8 cellular contexts compared by ENCODE assay signal in genomic region chr1:167819849-167820683, GRCh38.
DNase-seq lines count a peak whose midpoint lies in the region; ATAC-seq, FAIRE-seq and TF ChIP-seq lines count a peak whose summit lies in the region.

No MANE protein-coding gene starts in this region.

- H3K27ac ChIP-seq in SJSA1: peak overlapping the region; percentile 64
- no peak overlapping the region for H3K27ac ChIP-seq in WERI-Rb-1

- no peak overlapping the region for H3K4me3 ChIP-seq in SJSA1
- peak overlapping the region; percentile 33 for H3K4me3 ChIP-seq in skeletal muscle cell (ENCODE audit: low read depth, low read length)
- no peak overlapping the region for H3K4me3 ChIP-seq in WERI-Rb-1 (ENCODE audit: low read depth, low read length)

- ATAC-seq in HG03045 (IDR thresholded peaks at IDR 0.05; ENCODE audit: unreplicated experiment) (peak; percentile 83), GM19324 (IDR thresholded peaks at IDR 0.05; ENCODE audit: low FRiP score, unreplicated experiment) (no peak)

- H3K36me3 ChIP-seq in SJSA1 (no peaks in the 10 kb centered on the region), WERI-Rb-1 (no peaks in the 10 kb centered on the region)

- peak; percentile 65 for DNase-seq in GM12891 (ENCODE audit: insufficient read length, low spot score)
- peak; percentile 88 to 93 for DNase-seq in SJSA1 (ENCODE audit: low read depth in 1 of 2, low spot score in 2 of 2)
- peak; percentile 55 for DNase-seq in cerebellum (ENCODE audit: low spot score)
- DNase-seq in iris pigment epithelial cell (ENCODE audit: low read depth): peak; percentile 93
- DNase-seq in skeletal muscle cell (ENCODE audit: low read depth): peak; percentile 74
- no peak for DNase-seq in WERI-Rb-1

- TF ChIP-seq CTCF in WERI-Rb-1 (IDR thresholded peaks at IDR 0.05; ENCODE audit: low read depth, low read length): no peak

- H3K27me3 ChIP-seq in SJSA1 (replicated peaks) (no peaks in the 10 kb centered on the region), WERI-Rb-1 (ENCODE audit: insufficient read depth, low read depth, severe bottlenecking) (no peaks in the 10 kb centered on the region)

- peaks cover 45% of the 10 kb centered on the region for H3K4me1 ChIP-seq in SJSA1 (replicated peaks)

- H3K9me3 ChIP-seq in SJSA1 (replicated peaks): no peaks in the 10 kb centered on the region; the same call in 1 of the 2 replicates
- no peaks in the 10 kb centered on the region for H3K9me3 ChIP-seq in WERI-Rb-1 (ENCODE audit: severe bottlenecking)

- no peak for TF ChIP-seq POLR2A in GM12891 (IDR thresholded peaks at IDR 0.05; ENCODE audit: low read depth, low read length)

- peak; percentile 80 for FAIRE-seq in GM12891 (lab: Jason Lieb, UNC)

TF ChIP-seq in GM12891, 5 proteins besides CTCF, POLR2A, EP300 and RAD21:
- no peak for TF ChIP-seq SPI1 (IDR thresholded peaks at IDR 0.05; ENCODE audit: low read depth, low read length)
- no peak for TF ChIP-seq POLR2AphosphoS5 (IDR thresholded peaks at IDR 0.05; ENCODE audit: low read depth, low read length)
- TF ChIP-seq POU2F2 (IDR thresholded peaks at IDR 0.05; ENCODE audit: low read depth, low read length): no peak
- TF ChIP-seq TAF1 (IDR thresholded peaks at IDR 0.05; ENCODE audit: low read depth, low read length): no peak
- no peak for TF ChIP-seq PAX5 (IDR thresholded peaks at IDR 0.05; ENCODE audit: insufficient read depth, low read length, severe bottlenecking)
